ENCODE assay signal across 20 cellular contexts in the genomic region with DNA sequence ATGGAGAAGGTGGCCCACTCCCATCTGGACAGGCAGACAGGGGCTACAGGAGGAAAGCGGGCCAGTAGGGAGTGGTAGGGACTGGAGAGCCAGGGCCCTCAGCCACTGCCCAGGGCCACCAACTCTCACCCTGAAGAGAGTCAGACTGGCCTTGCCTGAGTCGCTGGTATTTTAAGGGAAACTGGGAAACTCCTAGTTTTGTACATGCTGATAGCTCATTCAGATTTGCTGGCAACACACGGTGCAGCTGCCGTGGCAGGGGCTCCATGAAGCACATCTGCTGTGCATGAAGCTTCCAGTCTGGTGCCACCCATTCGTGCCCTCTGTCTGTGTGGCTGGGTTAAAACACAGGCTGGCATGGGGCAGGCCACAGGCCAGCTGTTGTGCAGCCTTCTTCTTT.
"Had no signal": no experiment of that assay in that cellular context is flagged by ENCODE, and none has a peak within 500 bp of the region (broad histone marks: within the 10 kb centered on the region; RNA-seq: fewer than 3 reads in every experiment).

No MANE protein-coding gene starts in this region.

- H3K27me3 Mint-ChIP-seq: activated CD4-positive, alpha-beta memory T cell treated with anti-CD3 and anti-CD28 coated beads, Interleukin-2, amount 10 ng/mL, durations not matched to agents 7 days and 5 days; activated CD4-positive, alpha-beta T cell treated with anti-CD3 and anti-CD28 coated beads, Interleukin-2, amount 10 ng/mL, durations not matched to agents 24 days and 14 days; stimulated activated naive B cell treated with anti-CD40 and anti-IgM and Interleukin-4, amounts not matched to agents 10 μg/mL and 1 μg/mL and 100 μg/mL, for 72 hours had no signal

- H3K36me3 Mint-ChIP-seq: activated naive CD4-positive, alpha-beta T cell treated with anti-CD3 and anti-CD28 coated beads, Interleukin-2, amount 10 ng/mL, durations not matched to agents 7 days and 5 days; mesothelial cell of epicardium; natural killer cell treated with Interleukin-12 subunit alpha and Interleukin-12 subunit beta and Interleukin-15 and Interleukin-18, amount 100 ng/mL, for 72 hours; stimulated activated naive B cell treated with anti-CD40 and anti-IgM and Interleukin-4, amounts not matched to agents 10 μg/mL and 1 μg/mL and 100 μg/mL, for 72 hours had no signal

- H3K9ac ChIP-seq: parathyroid adenoma had no signal

- H3K36me3 ChIP-seq: left lung, right lobe of liver, thoracic aorta, upper lobe of left lung had no signal

- H2AFZ ChIP-seq: parathyroid adenoma had no signal

- H3K27me3 ChIP-seq: right lobe of liver, upper lobe of left lung had no signal

- H3K4me3 ChIP-seq: left lung, right lobe of liver, thoracic aorta, upper lobe of left lung had no signal

- H3K9me3 Mint-ChIP-seq: activated CD4-positive, alpha-beta memory T cell treated with anti-CD3 and anti-CD28 coated beads, Interleukin-2, amount 10 ng/mL, durations not matched to agents 7 days and 5 days; activated CD4-positive, alpha-beta T cell treated with anti-CD3 and anti-CD28 coated beads, Interleukin-2, amount 10 ng/mL, durations not matched to agents 24 days and 14 days; activated naive CD4-positive, alpha-beta T cell treated with anti-CD3 and anti-CD28 coated beads, Interleukin-2, amount 10 ng/mL, durations not matched to agents 7 days and 5 days; natural killer cell treated with Interleukin-12 subunit alpha and Interleukin-12 subunit beta and Interleukin-15 and Interleukin-18, amount 100 ng/mL, for 72 hours; stimulated activated naive B cell treated with anti-CD40 and anti-IgM and Interleukin-4, amounts not matched to agents 10 μg/mL and 1 μg/mL and 100 μg/mL, for 72 hours had no signal

- H3K9me3 ChIP-seq: left lung, right lobe of liver, thoracic aorta, upper lobe of left lung had no signal

- H3K4me3 Mint-ChIP-seq: activated CD4-positive, alpha-beta memory T cell treated with anti-CD3 and anti-CD28 coated beads, Interleukin-2, amount 10 ng/mL, durations not matched to agents 7 days and 5 days; activated CD4-positive, alpha-beta T cell treated with anti-CD3 and anti-CD28 coated beads, Interleukin-2, amount 10 ng/mL, durations not matched to agents 24 days and 14 days; activated naive CD4-positive, alpha-beta T cell treated with anti-CD3 and anti-CD28 coated beads, Interleukin-2, amount 10 ng/mL, durations not matched to agents 7 days and 5 days; mesothelial cell of epicardium; natural killer cell treated with Interleukin-12 subunit alpha and Interleukin-12 subunit beta and Interleukin-15 and Interleukin-18, amount 100 ng/mL, for 72 hours; stimulated activated naive B cell treated with anti-CD40 and anti-IgM and Interleukin-4, amounts not matched to agents 10 μg/mL and 1 μg/mL and 100 μg/mL, for 72 hours had no signal

- H3K27ac ChIP-seq: left lung, parathyroid adenoma, right lobe of liver, thoracic aorta, VCaP had no signal

- H3K4me1 ChIP-seq: left lung, parathyroid adenoma had no signal

- H3K27ac Mint-ChIP-seq: activated CD4-positive, alpha-beta memory T cell treated with anti-CD3 and anti-CD28 coated beads, Interleukin-2, amount 10 ng/mL, durations not matched to agents 7 days and 5 days; activated CD4-positive, alpha-beta T cell treated with anti-CD3 and anti-CD28 coated beads, Interleukin-2, amount 10 ng/mL, durations not matched to agents 24 days and 14 days; activated naive CD4-positive, alpha-beta T cell treated with anti-CD3 and anti-CD28 coated beads, Interleukin-2, amount 10 ng/mL, durations not matched to agents 7 days and 5 days; mesothelial cell of epicardium; natural killer cell treated with Interleukin-12 subunit alpha and Interleukin-12 subunit beta and Interleukin-15 and Interleukin-18, amount 100 ng/mL, for 72 hours; stimulated activated naive B cell treated with anti-CD40 and anti-IgM and Interleukin-4, amounts not matched to agents 10 μg/mL and 1 μg/mL and 100 μg/mL, for 72 hours had no signal

- H3K79me2 ChIP-seq: parathyroid adenoma had no signal

- H3K4me1 Mint-ChIP-seq: activated CD4-positive, alpha-beta memory T cell treated with anti-CD3 and anti-CD28 coated beads, Interleukin-2, amount 10 ng/mL, durations not matched to agents 7 days and 5 days; activated CD4-positive, alpha-beta T cell treated with anti-CD3 and anti-CD28 coated beads, Interleukin-2, amount 10 ng/mL, durations not matched to agents 24 days and 14 days; activated naive CD4-positive, alpha-beta T cell treated with anti-CD3 and anti-CD28 coated beads, Interleukin-2, amount 10 ng/mL, durations not matched to agents 7 days and 5 days; stimulated activated naive B cell treated with anti-CD40 and anti-IgM and Interleukin-4, amounts not matched to agents 10 μg/mL and 1 μg/mL and 100 μg/mL, for 72 hours had no signal

- DNase-seq: activated CD4-positive, alpha-beta memory T cell treated with anti-CD3 and anti-CD28 coated beads, Interleukin-2, amount 10 ng/mL, durations not matched to agents 7 days and 5 days; activated CD4-positive, alpha-beta T cell treated with anti-CD3 and anti-CD28 coated beads, Interleukin-2, amount 10 ng/mL, durations not matched to agents 24 days and 14 days; activated effector memory CD4-positive, alpha-beta T cell treated with anti-CD3 and anti-CD28 coated beads, Interleukin-2, amount 50 U/mL, for 16 hours; activated naive CD4-positive, alpha-beta T cell treated with anti-CD3 and anti-CD28 coated beads, Interleukin-2, amount 10 ng/mL, durations not matched to agents 7 days and 5 days; amygdala; foreskin fibroblast; mammary epithelial cell; small intestine; stimulated activated CD4-positive, alpha-beta T cell treated with anti-CD3 and anti-CD28 coated beads, Interleukin-15, amount 100 ng/mL, for 24 hours; stimulated activated CD4-positive, alpha-beta T cell treated with anti-CD3 and anti-CD28 coated beads, Interleukin-2, amount 100 ng/mL, for 48 hours; stimulated activated CD8-positive, alpha-beta memory T cell treated with anti-CD3 and anti-CD28 coated beads, Interleukin-4, amount 100 ng/mL, for 48 hours; stimulated activated naive B cell treated with anti-CD40 and anti-IgM and Interleukin-4, amounts not matched to agents 10 μg/mL and 1 μg/mL and 100 μg/mL, for 72 hours had no signal
